ENCODE assay signal across 9 cellular contexts in the genomic region with DNA sequence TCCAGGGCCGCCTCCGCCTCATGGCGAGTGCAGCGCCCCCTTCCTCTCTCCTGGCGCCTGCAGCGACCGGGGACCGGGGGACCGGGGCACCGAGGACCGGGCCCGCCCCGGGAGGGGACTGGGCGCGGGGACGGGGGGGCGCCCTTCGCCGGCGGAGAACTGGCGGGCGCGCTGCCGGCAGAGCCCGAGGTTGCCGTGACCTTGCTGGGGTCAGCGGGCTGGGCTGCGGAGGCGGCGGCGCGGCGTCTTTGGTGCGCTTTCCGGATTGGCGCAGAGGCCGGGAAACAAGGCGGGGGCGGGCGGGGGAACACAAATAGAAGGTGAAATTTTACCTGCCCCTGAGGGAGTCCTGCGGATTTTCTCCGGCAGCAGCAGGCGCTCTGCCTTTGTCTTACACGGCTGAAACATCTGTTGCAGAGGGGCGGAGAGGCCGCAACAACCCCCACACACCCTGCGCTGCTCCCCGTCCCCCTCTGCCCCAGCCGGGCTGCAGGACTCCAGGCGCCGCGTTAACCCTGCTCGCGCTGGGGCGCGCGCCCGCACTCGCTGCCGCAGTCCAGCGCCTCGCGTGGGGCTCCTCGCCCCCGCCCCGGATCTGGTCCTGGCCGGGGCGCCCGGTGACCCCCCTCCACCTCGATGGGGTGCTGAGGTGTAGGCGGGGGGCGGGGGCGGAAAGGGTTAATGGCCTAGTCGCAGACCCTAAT. TPM values are rescaled to one million over a fixed set of nuclear protein-coding genes. Genes with fewer than 3 reads are reported as not detected.
DNase-seq lines count a peak whose midpoint lies in the region; ATAC-seq and TF ChIP-seq lines count a peak whose summit lies in the region.
"Had no signal": no experiment of that assay in that cellular context is flagged by ENCODE, and none has a peak within 500 bp of the region (broad histone marks: within the 10 kb centered on the region; RNA-seq: fewer than 3 reads in every experiment).

No MANE protein-coding gene starts in this region.

- no peaks in the 10 kb centered on the region for H3K9me3 Mint-ChIP-seq in CD8-positive, alpha-beta T cell

- CTCF ChIA-PET in CD8-positive, alpha-beta T cell (lab: Charles Lee): interaction anchor here (0.9 to 2.8 kb wide), 3 partner anchors 8 to 26 kb away, joined by 3 to 10 read pairs (median 3); no protein-coding TSS in a partner anchor

- peak; percentile 26 for TF ChIP-seq CTCF in CD8-positive, alpha-beta T cell (IDR thresholded peaks at IDR 0.05)
- TF ChIP-seq CTCF in ovary (IDR thresholded peaks at IDR 0.05) (peak in 1 of 3 donors; percentile 12), vagina (IDR thresholded peaks at IDR 0.05) (no peak)

- H3K4me1 ChIP-seq in CD8-positive, alpha-beta T cell (ENCODE audit: insufficient read depth, low read length): peaks cover 30% of the 10 kb centered on the region
- peaks cover 23% of the 10 kb centered on the region for H3K4me1 ChIP-seq in ovary (ENCODE audit: insufficient read depth)
- peaks cover 58% of the 10 kb centered on the region for H3K4me1 ChIP-seq in vagina

- H3K27me3 Mint-ChIP-seq in CD8-positive, alpha-beta T cell (ENCODE audit: low read depth): no peaks in the 10 kb centered on the region

- peak overlapping the region; percentile 41 for H3K27ac Mint-ChIP-seq in CD8-positive, alpha-beta T cell

- peak overlapping the region; percentile 36 for H3K27ac ChIP-seq in CD8-positive, alpha-beta T cell (ENCODE audit: low read depth, low read length)
- peak overlapping the region; percentile 56 to 77 for H3K27ac ChIP-seq in ovary
- H3K27ac ChIP-seq in vagina: peak overlapping the region; percentile 97
- H3K27ac ChIP-seq: HL-60 had no signal

- 0 to 2% (median 1%) methylated on average over 62 to 74 of the region's 74 CpGs for WGBS in ovary, 3 donors

- DNase-seq in CD8-positive, alpha-beta T cell: peak; percentile 24 to 79 (median 60)
- DNase-seq in NCI-H82 treated with DMSO at 0.1 percent for 48 hours (lab: John Stamatoyannopoulos, UW; ENCODE audit: unreplicated experiment) (peak; percentile 91), Right ventricle myocardium superior (peak; percentile 79), ovary (peak; percentile 73 to 86 (median 80)), vagina (ENCODE audit: extremely low spot score in 2 of 2) (no peak)
- DNase-seq in activated gamma-delta T cell treated with anti-CD3 and anti-CD28 coated beads, Interleukin-2, amount 50 U/mL, for 16 hours (ENCODE audit: low read depth): peak; percentile 32

- POLR2A ChIA-PET in CD8-positive, alpha-beta T cell (lab: Charles Lee): interaction anchor here (0.8 to 1.1 kb wide), 2 partner anchors 26 to 60 kb away, joined by 3 read pairs; no protein-coding TSS in a partner anchor

- no peaks in the 10 kb centered on the region for H3K36me3 Mint-ChIP-seq in CD8-positive, alpha-beta T cell

- H3K4me3 Mint-ChIP-seq in CD8-positive, alpha-beta T cell: peak overlapping the region; percentile 85

- H3K9me3 ChIP-seq in CD8-positive, alpha-beta T cell (ENCODE audit: low read length): no peaks in the 10 kb centered on the region
- H3K9me3 ChIP-seq in ovary (no peaks in the 10 kb centered on the region), vagina (no peaks in the 10 kb centered on the region)

- intact Hi-C loops in CD8-positive, alpha-beta T cell (cut with DNase I, micrococcal nuclease): loop anchor here (1.0 to 10.0 kb wide), 8 partner anchors 30 to 442 kb away; partner anchors contain the start of genes LLGL1 (in 1 of the 2) and RAI1 (in 1 of the 2)
- intact Hi-C loops in Right ventricle myocardium superior (cut with DNase I): no loop called here
- intact Hi-C loops in ovary (cut with DNase I): no loop called here
- intact Hi-C loops in vagina (cut with DNase I): no loop called here

- H3K36me3 ChIP-seq in CD8-positive, alpha-beta T cell (ENCODE audit: insufficient read depth, low read length): no peaks in the 10 kb centered on the region
- H3K36me3 ChIP-seq in ovary (no peaks in the 10 kb centered on the region), vagina (no peaks in the 10 kb centered on the region)

- peak overlapping the region; percentile 50 for H3K4me3 ChIP-seq in CD8-positive, alpha-beta T cell (ENCODE audit: low read depth, low read length)
- peak overlapping the region; percentile 50 for H3K4me3 ChIP-seq in ovary
- peak overlapping the region; percentile 52 to 55 for H3K4me3 ChIP-seq in vagina

- H3K27me3 ChIP-seq in CD8-positive, alpha-beta T cell (ENCODE audit: insufficient read depth, low read length): no peaks in the 10 kb centered on the region
- H3K27me3 ChIP-seq in ovary (no peaks in the 10 kb centered on the region), vagina (no peaks in the 10 kb centered on the region)

- ATAC-seq in CD8-positive, alpha-beta T cell: peak; percentile 58
- peak; percentile 43 for ATAC-seq in HG02642 (IDR thresholded peaks at IDR 0.05; ENCODE audit: poor library complexity, unreplicated experiment)
- ATAC-seq in Right ventricle myocardium superior (ENCODE audit: poor library complexity): peak; percentile 65
- no peak for ATAC-seq in GM21367 (IDR thresholded peaks at IDR 0.05; ENCODE audit: unreplicated experiment)

- peaks cover 30% of the 10 kb centered on the region for H3K4me1 Mint-ChIP-seq in CD8-positive, alpha-beta T cell (ENCODE audit: low read depth)

- TF ChIP-seq EP300 in ovary (IDR thresholded peaks at IDR 0.05): no peak

- TF ChIP-seq POLR2A in ovary (IDR thresholded peaks at IDR 0.05) (peak; percentile 3), vagina (IDR thresholded peaks at IDR 0.05) (no peak)

RNA-seq across cellular contexts. Expression of gene SREBF1, which starts 53.5 kb away (rescaled TPM):
- total RNA-seq in CD8-positive, alpha-beta T cell: 100 to 1,000 TPM; 401 to 412 TPM
- total RNA-seq in Right ventricle myocardium superior (14.7 TPM), ovary (100 to 1,000 TPM in 3 of 7 donors, 10 to 100 TPM in 4; 30.3 to 190 (median 97.4) TPM), vagina (84.0 TPM)
- 10 to 100 TPM; 24.3 to 44.3 TPM for polyA plus RNA-seq in ovary

Comparison
In these comparisons a context has a peak if more than half of its experiments do, and no peak if none do; other contexts are left out.
1. DNase-seq: peak in CD8-positive, alpha-beta T cell (7 of 7), NCI-H82 treated with DMSO at 0.1 percent for 48 hours (single experiment), activated gamma-delta T cell treated with anti-CD3 and anti-CD28 coated beads, Interleukin-2, amount 50 U/mL, for 16 hours (single experiment), Right ventricle myocardium superior (single experiment) and ovary (5 of 5); none in vagina (0 of 2).
2. H3K27ac ChIP-seq: peak in every context shown above with its lines; median percentile 97 in vagina; 66 in ovary; 36 in CD8-positive, alpha-beta T cell.
3. intact Hi-C loops: an anchor here in CD8-positive, alpha-beta T cell (1.0 to 10.0 kb wide); none called in Right ventricle myocardium superior, ovary and vagina.
4. Peak in every context shown above with its lines, with median percentiles within 50 percentile points of each other: H3K4me3 ChIP-seq.